In the genomic region with DNA sequence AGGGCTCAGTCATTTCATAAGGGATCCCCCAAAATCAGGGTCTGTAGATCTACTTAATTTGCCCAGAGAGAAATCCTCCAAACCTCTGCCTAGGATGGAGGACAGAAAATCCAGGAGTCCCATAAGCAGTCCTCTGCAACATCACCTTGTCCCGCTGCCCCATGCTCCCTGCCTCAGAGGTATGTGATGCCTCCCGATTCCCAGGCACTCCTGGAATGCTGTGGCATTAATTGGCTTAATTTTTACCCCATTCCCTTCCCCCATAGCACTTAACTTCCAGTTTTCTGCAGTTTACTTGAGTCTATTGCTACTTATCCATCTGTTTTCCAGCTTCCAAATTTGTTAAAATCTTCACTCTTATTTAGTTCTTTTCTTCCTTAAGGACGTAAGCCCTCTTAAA, we compare ENCODE assay signal across 1 cellular context.
TF ChIP-seq lines count a peak whose summit lies in the region.

No MANE protein-coding gene starts in this region.

TF ChIP-seq in WTC11, 78 proteins besides CTCF, POLR2A, EP300 and RAD21 (continued from another document):
- TF ChIP-seq ARID4B (CRISPR knock-in tag; IDR thresholded peaks at IDR 0.05; ENCODE audit: borderline replicate concordance) (no peak), PREB (CRISPR knock-in tag; IDR thresholded peaks at IDR 0.05; ENCODE audit: borderline replicate concordance) (no peak), NFYB (CRISPR knock-in tag; conservative IDR thresholded peaks at IDR 0.05; ENCODE audit: low read depth) (no peak), ZNF138 (CRISPR knock-in tag; conservative IDR thresholded peaks at IDR 0.05) (no peak), GTF2I (CRISPR knock-in tag; conservative IDR thresholded peaks at IDR 0.05) (no peak), JUN (CRISPR knock-in tag; IDR thresholded peaks at IDR 0.05) (no peak), FOXK1 (CRISPR knock-in tag; IDR thresholded peaks at IDR 0.05) (no peak)
- TF ChIP-seq, protein P1, sequence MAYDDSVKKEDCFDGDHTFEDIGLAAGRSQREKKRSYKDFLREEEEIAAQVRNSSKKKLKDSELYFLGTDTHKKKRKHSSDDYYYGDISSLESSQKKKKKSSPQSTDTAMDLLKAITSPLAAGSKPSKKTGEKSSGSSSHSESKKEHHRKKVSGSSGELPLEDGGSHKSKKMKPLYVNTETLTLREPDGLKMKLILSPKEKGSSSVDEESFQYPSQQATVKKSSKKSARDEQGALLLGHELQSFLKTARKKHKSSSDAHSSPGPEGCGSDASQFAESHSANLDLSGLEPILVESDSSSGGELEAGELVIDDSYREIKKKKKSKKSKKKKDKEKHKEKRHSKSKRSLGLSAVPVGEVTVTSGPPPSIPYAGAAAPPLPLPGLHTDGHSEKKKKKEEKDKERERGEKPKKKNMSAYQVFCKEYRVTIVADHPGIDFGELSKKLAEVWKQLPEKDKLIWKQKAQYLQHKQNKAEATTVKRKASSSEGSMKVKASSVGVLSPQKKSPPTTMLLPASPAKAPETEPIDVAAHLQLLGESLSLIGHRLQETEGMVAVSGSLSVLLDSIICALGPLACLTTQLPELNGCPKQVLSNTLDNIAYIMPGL (CRISPR knock-in tag; IDR thresholded peaks at IDR 0.05) = no peak
- TF ChIP-seq, protein P2, sequence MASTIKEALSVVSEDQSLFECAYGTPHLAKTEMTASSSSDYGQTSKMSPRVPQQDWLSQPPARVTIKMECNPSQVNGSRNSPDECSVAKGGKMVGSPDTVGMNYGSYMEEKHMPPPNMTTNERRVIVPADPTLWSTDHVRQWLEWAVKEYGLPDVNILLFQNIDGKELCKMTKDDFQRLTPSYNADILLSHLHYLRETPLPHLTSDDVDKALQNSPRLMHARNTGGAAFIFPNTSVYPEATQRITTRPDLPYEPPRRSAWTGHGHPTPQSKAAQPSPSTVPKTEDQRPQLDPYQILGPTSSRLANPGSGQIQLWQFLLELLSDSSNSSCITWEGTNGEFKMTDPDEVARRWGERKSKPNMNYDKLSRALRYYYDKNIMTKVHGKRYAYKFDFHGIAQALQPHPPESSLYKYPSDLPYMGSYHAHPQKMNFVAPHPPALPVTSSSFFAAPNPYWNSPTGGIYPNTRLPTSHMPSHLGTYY (CRISPR knock-in tag; IDR thresholded peaks at IDR 0.05) = no peak
